Comparison of ENCODE assay signal across 1 cellular context in the genomic region with DNA sequence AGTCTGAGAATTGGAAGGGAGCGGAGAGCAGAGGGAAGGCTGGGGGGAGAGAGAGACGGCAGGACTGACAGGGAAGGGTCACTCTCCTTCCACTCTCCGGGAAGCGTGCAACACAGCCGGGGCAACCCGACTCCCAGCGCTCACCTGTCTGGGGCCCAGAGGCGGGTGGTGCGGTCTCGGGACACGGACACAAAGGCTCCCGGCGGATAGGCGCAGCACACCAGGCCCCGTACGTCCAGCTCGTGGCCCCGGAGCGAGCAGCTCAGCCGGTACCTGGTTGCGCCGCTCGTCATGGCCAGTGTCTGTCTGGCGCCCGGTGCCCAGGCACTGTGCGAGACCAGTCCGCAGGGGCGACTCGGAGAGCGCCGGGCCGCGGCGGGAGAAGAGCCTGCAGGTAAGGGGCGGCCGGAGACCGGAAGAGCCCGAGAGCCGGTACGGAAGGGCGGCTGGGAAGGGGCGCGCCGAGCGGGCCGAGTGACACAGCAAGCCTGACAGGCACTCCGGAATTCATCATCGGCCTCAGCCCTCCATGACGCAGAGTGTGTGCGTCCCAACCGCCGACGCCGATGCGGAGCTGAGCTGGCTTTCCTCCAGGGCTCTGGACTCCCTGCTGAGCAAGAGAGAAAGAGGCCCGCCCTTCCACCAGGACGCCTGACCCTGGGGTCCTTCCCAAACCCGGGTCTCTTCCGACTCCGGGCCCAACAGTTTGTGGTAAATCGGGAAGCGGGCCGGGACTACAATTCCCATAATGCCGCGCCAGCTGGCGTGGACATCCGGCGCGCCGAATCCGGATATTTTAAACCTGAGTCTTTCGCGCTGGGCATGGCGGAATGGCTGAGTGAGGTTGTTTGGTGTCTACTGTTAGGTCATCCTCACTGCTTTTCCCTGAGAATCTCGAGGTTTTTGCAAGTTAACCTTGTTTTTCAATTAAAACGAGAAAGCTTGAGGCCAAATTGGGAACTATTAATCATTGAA.
TF ChIP-seq lines count a peak whose summit lies in the region.

A gene (minus strand): TSS at position 490 of the 975 bp plus-strand sequence. CDS start 197 bp downstream, at position 293.

TF ChIP-seq in HepG2, 621 proteins besides CTCF, POLR2A, EP300 and RAD21 (continued from another document and continues in another):
- TF ChIP-seq, protein P1, sequence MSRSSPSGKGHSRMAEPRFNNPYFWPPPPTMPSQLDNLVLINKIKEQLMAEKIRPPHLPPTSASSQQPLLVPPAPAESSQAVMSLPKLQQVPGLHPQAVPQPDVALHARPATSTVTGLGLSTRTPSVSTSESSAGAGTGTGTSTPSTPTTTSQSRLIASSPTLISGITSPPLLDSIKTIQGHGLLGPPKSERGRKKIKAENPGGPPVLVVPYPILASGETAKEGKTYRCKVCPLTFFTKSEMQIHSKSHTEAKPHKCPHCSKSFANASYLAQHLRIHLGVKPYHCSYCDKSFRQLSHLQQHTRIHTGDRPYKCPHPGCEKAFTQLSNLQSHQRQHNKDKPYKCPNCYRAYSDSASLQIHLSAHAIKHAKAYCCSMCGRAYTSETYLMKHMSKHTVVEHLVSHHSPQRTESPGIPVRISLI (CRISPR knock-in tag; IDR thresholded peaks at IDR 0.05; ENCODE audit: borderline replicate concordance), result peak; percentile 39; the same call in 1 of the 2 replicates
- no peak for TF ChIP-seq ZC3H4 (CRISPR knock-in tag; IDR thresholded peaks at IDR 0.05; ENCODE audit: borderline replicate concordance)
- no peak for TF ChIP-seq ZNF614 (CRISPR knock-in tag; IDR thresholded peaks at IDR 0.05; ENCODE audit: borderline replicate concordance)
- TF ChIP-seq, protein P2, sequence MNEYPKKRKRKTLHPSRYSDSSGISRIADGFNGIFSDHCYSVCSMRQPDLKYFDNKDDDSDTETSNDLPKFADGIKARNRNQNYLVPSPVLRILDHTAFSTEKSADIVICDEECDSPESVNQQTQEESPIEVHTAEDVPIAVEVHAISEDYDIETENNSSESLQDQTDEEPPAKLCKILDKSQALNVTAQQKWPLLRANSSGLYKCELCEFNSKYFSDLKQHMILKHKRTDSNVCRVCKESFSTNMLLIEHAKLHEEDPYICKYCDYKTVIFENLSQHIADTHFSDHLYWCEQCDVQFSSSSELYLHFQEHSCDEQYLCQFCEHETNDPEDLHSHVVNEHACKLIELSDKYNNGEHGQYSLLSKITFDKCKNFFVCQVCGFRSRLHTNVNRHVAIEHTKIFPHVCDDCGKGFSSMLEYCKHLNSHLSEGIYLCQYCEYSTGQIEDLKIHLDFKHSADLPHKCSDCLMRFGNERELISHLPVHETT (CRISPR knock-in tag; conservative IDR thresholded peaks at IDR 0.05), result peak; percentile 82
- no peak for TF ChIP-seq BCL6 (CRISPR knock-in tag; IDR thresholded peaks at IDR 0.05)
- TF ChIP-seq RFX3 (CRISPR knock-in tag; IDR thresholded peaks at IDR 0.05), result no peak
- TF ChIP-seq KDM1A (CRISPR knock-in tag; IDR thresholded peaks at IDR 0.05), result no peak
- 0 out of 2 replicates have a peak, but pooled peaks have one; percentile 39 for TF ChIP-seq KLF9 (CRISPR knock-in tag; IDR thresholded peaks at IDR 0.05; ENCODE audit: low read depth)
- TF ChIP-seq ZMYM3 (CRISPR knock-in tag; IDR thresholded peaks at IDR 0.05), result 0 out of 2 replicates have a peak, but pooled peaks have one; percentile 33
- peak; percentile 66; the same call in 1 of the 2 replicates for TF ChIP-seq ZNF749 (CRISPR knock-in tag; IDR thresholded peaks at IDR 0.05; ENCODE audit: borderline replicate concordance)
- TF ChIP-seq GFI1 (CRISPR knock-in tag; IDR thresholded peaks at IDR 0.05; ENCODE audit: borderline replicate concordance), result 0 out of 2 replicates have a peak, but pooled peaks have one; percentile 17
- TF ChIP-seq HOXA9 (CRISPR knock-in tag; IDR thresholded peaks at IDR 0.05; ENCODE audit: borderline replicate concordance), result no peak
- TF ChIP-seq HES4 (CRISPR knock-in tag; IDR thresholded peaks at IDR 0.05; ENCODE audit: borderline replicate concordance), result peak; percentile 66; the same call in 1 of the 2 replicates
- TF ChIP-seq ZNF788 (CRISPR knock-in tag; IDR thresholded peaks at IDR 0.05; ENCODE audit: borderline replicate concordance), result peak; percentile 54; the same call in 1 of the 2 replicates
- TF ChIP-seq, protein P3, sequence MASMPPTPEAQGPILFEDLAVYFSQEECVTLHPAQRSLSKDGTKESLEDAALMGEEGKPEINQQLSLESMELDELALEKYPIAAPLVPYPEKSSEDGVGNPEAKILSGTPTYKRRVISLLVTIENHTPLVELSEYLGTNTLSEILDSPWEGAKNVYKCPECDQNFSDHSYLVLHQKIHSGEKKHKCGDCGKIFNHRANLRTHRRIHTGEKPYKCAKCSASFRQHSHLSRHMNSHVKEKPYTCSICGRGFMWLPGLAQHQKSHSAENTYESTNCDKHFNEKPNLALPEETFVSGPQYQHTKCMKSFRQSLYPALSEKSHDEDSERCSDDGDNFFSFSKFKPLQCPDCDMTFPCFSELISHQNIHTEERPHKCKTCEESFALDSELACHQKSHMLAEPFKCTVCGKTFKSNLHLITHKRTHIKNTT (CRISPR knock-in tag; IDR thresholded peaks at IDR 0.05), result no peak
- no peak for TF ChIP-seq MBD4 (IDR thresholded peaks at IDR 0.05; ENCODE audit: borderline replicate concordance, low read length)
- no peak for TF ChIP-seq SRSF1 (optimal IDR thresholded peaks at IDR 0.05; ENCODE audit: low read depth, low read length)
- TF ChIP-seq ZNF563 (CRISPR knock-in tag; IDR thresholded peaks at IDR 0.05), result 0 out of 2 replicates have a peak, but pooled peaks have one; percentile 46
- TF ChIP-seq CEBPB (IDR thresholded peaks at IDR 0.05; ENCODE audit: borderline replicate concordance, low read depth, low read length), result no peak
- TF ChIP-seq ZNF264 (CRISPR knock-in tag; IDR thresholded peaks at IDR 0.05), result no peak
- TF ChIP-seq FOXO1 (CRISPR knock-in tag; IDR thresholded peaks at IDR 0.05), result no peak
- no peak for TF ChIP-seq ZNF7 (CRISPR knock-in tag; IDR thresholded peaks at IDR 0.05)
- TF ChIP-seq HMGA1 (CRISPR knock-in tag; conservative IDR thresholded peaks at IDR 0.05), result no peak
- peak; percentile 48; the same call in 1 of the 2 replicates for TF ChIP-seq SP4 (CRISPR knock-in tag; IDR thresholded peaks at IDR 0.05)
- no peak for TF ChIP-seq TOE1 (CRISPR knock-in tag; IDR thresholded peaks at IDR 0.05)
- TF ChIP-seq, protein P4, sequence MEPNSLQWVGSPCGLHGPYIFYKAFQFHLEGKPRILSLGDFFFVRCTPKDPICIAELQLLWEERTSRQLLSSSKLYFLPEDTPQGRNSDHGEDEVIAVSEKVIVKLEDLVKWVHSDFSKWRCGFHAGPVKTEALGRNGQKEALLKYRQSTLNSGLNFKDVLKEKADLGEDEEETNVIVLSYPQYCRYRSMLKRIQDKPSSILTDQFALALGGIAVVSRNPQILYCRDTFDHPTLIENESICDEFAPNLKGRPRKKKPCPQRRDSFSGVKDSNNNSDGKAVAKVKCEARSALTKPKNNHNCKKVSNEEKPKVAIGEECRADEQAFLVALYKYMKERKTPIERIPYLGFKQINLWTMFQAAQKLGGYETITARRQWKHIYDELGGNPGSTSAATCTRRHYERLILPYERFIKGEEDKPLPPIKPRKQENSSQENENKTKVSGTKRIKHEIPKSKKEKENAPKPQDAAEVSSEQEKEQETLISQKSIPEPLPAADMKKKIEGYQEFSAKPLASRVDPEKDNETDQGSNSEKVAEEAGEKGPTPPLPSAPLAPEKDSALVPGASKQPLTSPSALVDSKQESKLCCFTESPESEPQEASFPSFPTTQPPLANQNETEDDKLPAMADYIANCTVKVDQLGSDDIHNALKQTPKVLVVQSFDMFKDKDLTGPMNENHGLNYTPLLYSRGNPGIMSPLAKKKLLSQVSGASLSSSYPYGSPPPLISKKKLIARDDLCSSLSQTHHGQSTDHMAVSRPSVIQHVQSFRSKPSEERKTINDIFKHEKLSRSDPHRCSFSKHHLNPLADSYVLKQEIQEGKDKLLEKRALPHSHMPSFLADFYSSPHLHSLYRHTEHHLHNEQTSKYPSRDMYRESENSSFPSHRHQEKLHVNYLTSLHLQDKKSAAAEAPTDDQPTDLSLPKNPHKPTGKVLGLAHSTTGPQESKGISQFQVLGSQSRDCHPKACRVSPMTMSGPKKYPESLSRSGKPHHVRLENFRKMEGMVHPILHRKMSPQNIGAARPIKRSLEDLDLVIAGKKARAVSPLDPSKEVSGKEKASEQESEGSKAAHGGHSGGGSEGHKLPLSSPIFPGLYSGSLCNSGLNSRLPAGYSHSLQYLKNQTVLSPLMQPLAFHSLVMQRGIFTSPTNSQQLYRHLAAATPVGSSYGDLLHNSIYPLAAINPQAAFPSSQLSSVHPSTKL (CRISPR knock-in tag; IDR thresholded peaks at IDR 0.05), result peak; percentile 32; the same call in 1 of the 2 replicates
- TF ChIP-seq ZNF484 (CRISPR knock-in tag; IDR thresholded peaks at IDR 0.05; ENCODE audit: borderline replicate concordance, low read depth), result peak; percentile 58; the same call in 1 of the 2 replicates
- no peak for TF ChIP-seq REL (CRISPR knock-in tag; conservative IDR thresholded peaks at IDR 0.05)
- TF ChIP-seq ZNF660 (CRISPR knock-in tag; IDR thresholded peaks at IDR 0.05; ENCODE audit: borderline replicate concordance, low read depth), result no peak
- 0 out of 2 replicates have a peak, but pooled peaks have one; percentile 65 for TF ChIP-seq EED (CRISPR knock-in tag; IDR thresholded peaks at IDR 0.05)
- no peak for TF ChIP-seq EEA1 (CRISPR knock-in tag; IDR thresholded peaks at IDR 0.05; ENCODE audit: borderline replicate concordance)
- TF ChIP-seq, protein P5, sequence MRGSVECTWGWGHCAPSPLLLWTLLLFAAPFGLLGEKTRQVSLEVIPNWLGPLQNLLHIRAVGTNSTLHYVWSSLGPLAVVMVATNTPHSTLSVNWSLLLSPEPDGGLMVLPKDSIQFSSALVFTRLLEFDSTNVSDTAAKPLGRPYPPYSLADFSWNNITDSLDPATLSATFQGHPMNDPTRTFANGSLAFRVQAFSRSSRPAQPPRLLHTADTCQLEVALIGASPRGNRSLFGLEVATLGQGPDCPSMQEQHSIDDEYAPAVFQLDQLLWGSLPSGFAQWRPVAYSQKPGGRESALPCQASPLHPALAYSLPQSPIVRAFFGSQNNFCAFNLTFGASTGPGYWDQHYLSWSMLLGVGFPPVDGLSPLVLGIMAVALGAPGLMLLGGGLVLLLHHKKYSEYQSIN (CRISPR knock-in tag; IDR thresholded peaks at IDR 0.05; ENCODE audit: borderline replicate concordance), result no peak
- peak; percentile 60; the same call in 1 of the 2 replicates for TF ChIP-seq ZFP41 (CRISPR knock-in tag; IDR thresholded peaks at IDR 0.05; ENCODE audit: borderline replicate concordance)
- no peak for TF ChIP-seq SSRP1 (CRISPR knock-in tag; IDR thresholded peaks at IDR 0.05)
- peak; percentile 94 for TF ChIP-seq ASH2L (IDR thresholded peaks at IDR 0.05; ENCODE audit: insufficient read length, low read depth, low read length)
- TF ChIP-seq, protein P6, sequence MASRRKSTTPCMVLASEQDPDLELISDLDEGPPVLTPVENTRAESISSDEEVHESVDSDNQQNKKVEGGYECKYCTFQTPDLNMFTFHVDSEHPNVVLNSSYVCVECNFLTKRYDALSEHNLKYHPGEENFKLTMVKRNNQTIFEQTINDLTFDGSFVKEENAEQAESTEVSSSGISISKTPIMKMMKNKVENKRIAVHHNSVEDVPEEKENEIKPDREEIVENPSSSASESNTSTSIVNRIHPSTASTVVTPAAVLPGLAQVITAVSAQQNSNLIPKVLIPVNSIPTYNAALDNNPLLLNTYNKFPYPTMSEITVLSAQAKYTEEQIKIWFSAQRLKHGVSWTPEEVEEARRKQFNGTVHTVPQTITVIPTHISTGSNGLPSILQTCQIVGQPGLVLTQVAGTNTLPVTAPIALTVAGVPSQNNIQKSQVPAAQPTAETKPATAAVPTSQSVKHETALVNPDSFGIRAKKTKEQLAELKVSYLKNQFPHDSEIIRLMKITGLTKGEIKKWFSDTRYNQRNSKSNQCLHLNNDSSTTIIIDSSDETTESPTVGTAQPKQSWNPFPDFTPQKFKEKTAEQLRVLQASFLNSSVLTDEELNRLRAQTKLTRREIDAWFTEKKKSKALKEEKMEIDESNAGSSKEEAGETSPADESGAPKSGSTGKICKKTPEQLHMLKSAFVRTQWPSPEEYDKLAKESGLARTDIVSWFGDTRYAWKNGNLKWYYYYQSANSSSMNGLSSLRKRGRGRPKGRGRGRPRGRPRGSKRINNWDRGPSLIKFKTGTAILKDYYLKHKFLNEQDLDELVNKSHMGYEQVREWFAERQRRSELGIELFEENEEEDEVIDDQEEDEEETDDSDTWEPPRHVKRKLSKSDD (CRISPR knock-in tag; IDR thresholded peaks at IDR 0.05; ENCODE audit: low read depth), result no peak; the same call in 1 of the 2 replicates
- TF ChIP-seq ZNF24 (IDR thresholded peaks at IDR 0.05), result no peak
- peak; percentile 94 for TF ChIP-seq GATAD1 (CRISPR knock-in tag; IDR thresholded peaks at IDR 0.05)
- peak; percentile 95 for TF ChIP-seq PHF8 (CRISPR knock-in tag; IDR thresholded peaks at IDR 0.05)
- no peak for TF ChIP-seq SRSF9 (IDR thresholded peaks at IDR 0.05; ENCODE audit: borderline replicate concordance, insufficient read depth, low read depth, low read length, poor library complexity, severe bottlenecking)
- TF ChIP-seq ZNF772 (CRISPR knock-in tag; IDR thresholded peaks at IDR 0.05), result peak; percentile 37; the same call in 1 of the 2 replicates
- peak; percentile 78; the same call in 1 of the 2 replicates for TF ChIP-seq ATF7-NPFF (CRISPR knock-in tag; IDR thresholded peaks at IDR 0.05; ENCODE audit: low read depth)
- TF ChIP-seq, protein P7, sequence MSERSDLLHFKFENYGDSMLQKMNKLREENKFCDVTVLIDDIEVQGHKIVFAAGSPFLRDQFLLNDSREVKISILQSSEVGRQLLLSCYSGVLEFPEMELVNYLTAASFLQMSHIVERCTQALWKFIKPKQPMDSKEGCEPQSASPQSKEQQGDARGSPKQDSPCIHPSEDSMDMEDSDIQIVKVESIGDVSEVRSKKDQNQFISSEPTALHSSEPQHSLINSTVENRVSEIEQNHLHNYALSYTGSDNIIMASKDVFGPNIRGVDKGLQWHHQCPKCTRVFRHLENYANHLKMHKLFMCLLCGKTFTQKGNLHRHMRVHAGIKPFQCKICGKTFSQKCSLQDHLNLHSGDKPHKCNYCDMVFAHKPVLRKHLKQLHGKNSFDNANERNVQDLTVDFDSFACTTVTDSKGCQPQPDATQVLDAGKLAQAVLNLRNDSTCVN (CRISPR knock-in tag; IDR thresholded peaks at IDR 0.05; ENCODE audit: borderline replicate concordance), result no peak
- no peak for TF ChIP-seq RBAK (CRISPR knock-in tag; IDR thresholded peaks at IDR 0.05)
- no peak for TF ChIP-seq CC2D1A (CRISPR knock-in tag; IDR thresholded peaks at IDR 0.05)
- peak; percentile 27; the same call in 1 of the 2 replicates for TF ChIP-seq ZNF251 (CRISPR knock-in tag; IDR thresholded peaks at IDR 0.05)
- TF ChIP-seq ZNF333 (CRISPR knock-in tag; IDR thresholded peaks at IDR 0.05; ENCODE audit: borderline replicate concordance), result peak; percentile 77; the same call in 1 of the 2 replicates
